ENCODE assay signal across 18 cellular contexts in the genomic region with DNA sequence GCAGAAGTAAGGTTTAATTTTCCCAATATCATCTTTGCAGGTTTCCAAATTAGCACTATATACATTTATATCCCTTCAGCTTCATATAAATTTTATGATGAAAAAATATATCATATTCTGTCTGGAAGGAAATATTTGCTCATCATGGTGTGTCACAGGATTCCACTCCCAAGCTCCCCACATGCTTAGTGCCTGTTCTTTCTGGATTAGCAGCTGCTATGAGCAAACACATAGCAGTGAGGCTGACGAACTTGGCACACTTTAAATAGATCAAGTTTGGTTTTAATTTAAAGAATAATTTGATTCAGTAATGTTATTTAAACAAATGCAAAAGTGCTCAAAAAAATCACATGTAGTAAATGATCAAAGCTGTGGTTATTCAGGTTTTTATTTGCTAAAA.
A peak's percentile ranks its signal among the peaks of the same experiment; 100 is the strongest.
DNase-seq lines count a peak whose midpoint lies in the region; ATAC-seq and TF ChIP-seq lines count a peak whose summit lies in the region.
"Had no signal": no experiment of that assay in that cellular context is flagged by ENCODE, and none has a peak within 500 bp of the region (broad histone marks: within the 10 kb centered on the region; RNA-seq: fewer than 3 reads in every experiment).

No MANE protein-coding gene starts in this region.

- no peak overlapping the region for H3K27ac Mint-ChIP-seq in CD4-positive, alpha-beta T cell
- H3K27ac Mint-ChIP-seq: neural progenitor cell, WTC11 had no signal

- H3K4me3 ChIP-seq in GM23248 (no peak overlapping the region), PC-3 (ENCODE audit: low read length) (no peak overlapping the region), fibroblast of mammary gland (ENCODE audit: control insufficient read depth, low read depth, low read length) (no peak overlapping the region), skeletal muscle cell (ENCODE audit: low read depth, low read length) (no peak overlapping the region), heart right ventricle (no peak overlapping the region)
- H3K4me3 ChIP-seq: neural progenitor cell, spleen had no signal

- no peaks in the 10 kb centered on the region for H3K36me3 Mint-ChIP-seq in CD4-positive, alpha-beta T cell (ENCODE audit: low read depth)
- H3K36me3 Mint-ChIP-seq: neural progenitor cell had no signal

- in situ Hi-C loops in GM23248 (cut with MboI) = loop anchor here (10.0 to 25.0 kb wide), 3 partner anchors 402 to 1252 kb away; no protein-coding TSS in a partner anchor

- no peak overlapping the region for H3K27ac ChIP-seq in GM23248
- no peak overlapping the region for H3K27ac ChIP-seq in PC-3 (ENCODE audit: low read length)
- H3K27ac ChIP-seq in CD4-positive, alpha-beta T cell (ENCODE audit: low read depth, low read length) = no peak overlapping the region
- no peak overlapping the region for H3K27ac ChIP-seq in heart right ventricle
- H3K27ac ChIP-seq: neural progenitor cell, spleen had no signal

- H3K4me1 Mint-ChIP-seq in CD4-positive, alpha-beta T cell (ENCODE audit: low read depth) = no peaks in the 10 kb centered on the region
- H3K4me1 Mint-ChIP-seq: central memory CD8-positive, alpha-beta T cell; neural progenitor cell; WTC11 had no signal

- no peak overlapping the region for H3K4me2 ChIP-seq in GM23248 (ENCODE audit: unreplicated experiment)
- H3K4me2 ChIP-seq in PC-3 (ENCODE audit: low read length) = no peak overlapping the region
- H3K4me2 ChIP-seq: neural progenitor cell had no signal

- peak; percentile 87 for DNase-seq in GM23248
- peak; percentile 25 for DNase-seq in PC-3
- DNase-seq in fibroblast of mammary gland (ENCODE audit: low read depth) = peak; percentile 62
- DNase-seq in skeletal muscle cell (ENCODE audit: low read depth) = peak; percentile 41
- no peak for DNase-seq in CD4-positive, alpha-beta T cell
- no peak for DNase-seq in heart right ventricle
- DNase-seq: activated CD4-positive, alpha-beta T cell treated with anti-CD3 and anti-CD28 coated beads, Interleukin-2, amount 50 U/mL, for 48 hours; activated gamma-delta T cell treated with Interleukin-2 at 50 U/mL for 16 hours; amygdala; BE2C; Caco-2; NCI-H1417; NCI-H69; spleen had no signal

- H3K79me2 ChIP-seq in GM23248 (ENCODE audit: insufficient read depth) = no peaks in the 10 kb centered on the region
- no peaks in the 10 kb centered on the region for H3K79me2 ChIP-seq in PC-3 (ENCODE audit: low read length)

- H4K20me1 ChIP-seq in GM23248 (ENCODE audit: insufficient read depth) (no peaks in the 10 kb centered on the region), PC-3 (ENCODE audit: low read length) (no peaks in the 10 kb centered on the region)

- CTCF ChIA-PET in PC-3 (lab: Charles Lee) = interaction anchor here (0.7 kb wide), 1 partner anchor 168 kb away, joined by 3 read pairs; no protein-coding TSS in a partner anchor
- CTCF ChIA-PET in CD4-positive, alpha-beta T cell (lab: Charles Lee) = no interaction called here

- no peaks in the 10 kb centered on the region for H3K9me2 ChIP-seq in GM23248 (ENCODE audit: insufficient read depth)
- H3K9me2 ChIP-seq in PC-3 (replicated peaks; ENCODE audit: low read length) = no peaks in the 10 kb centered on the region

- H3K4me1 ChIP-seq in GM23248 (ENCODE audit: insufficient read depth) (peaks cover 7% of the 10 kb centered on the region; the same call in 1 of the 2 replicates), PC-3 (ENCODE audit: insufficient read depth, low read length) (no peaks in the 10 kb centered on the region), heart right ventricle (no peaks in the 10 kb centered on the region)
- H3K4me1 ChIP-seq: BE2C, Caco-2, neural progenitor cell had no signal

- H3K9me3 Mint-ChIP-seq in CD4-positive, alpha-beta T cell = peaks cover 3% of the 10 kb centered on the region

- POLR2A ChIA-PET in PC-3 (lab: Charles Lee; ENCODE audit: unreplicated experiment) = no interaction called here
- POLR2A ChIA-PET in CD4-positive, alpha-beta T cell (lab: Charles Lee) = no interaction called here

- H3K36me3 ChIP-seq in GM23248 (ENCODE audit: low read depth) = no peaks in the 10 kb centered on the region
- H3K36me3 ChIP-seq in PC-3 (ENCODE audit: low read depth, low read length) = no peaks in the 10 kb centered on the region
- no peaks in the 10 kb centered on the region for H3K36me3 ChIP-seq in heart right ventricle
- H3K36me3 ChIP-seq: BE2C, neural progenitor cell, spleen had no signal

- H2AFZ ChIP-seq in GM23248 = no peak overlapping the region
- no peak overlapping the region for H2AFZ ChIP-seq in PC-3 (ENCODE audit: low read length)
- H2AFZ ChIP-seq: neural progenitor cell had no signal

- TF ChIP-seq CTCF in PC-3 (conservative IDR thresholded peaks at IDR 0.05; ENCODE audit: low read depth, low read length) = no peak
- no peak for TF ChIP-seq CTCF in fibroblast of mammary gland (conservative IDR thresholded peaks at IDR 0.05; ENCODE audit: control insufficient read depth, insufficient read depth, low read depth, low read length)
- TF ChIP-seq CTCF in CD4-positive, alpha-beta T cell (IDR thresholded peaks at IDR 0.05) = no peak
- TF ChIP-seq CTCF in heart right ventricle (IDR thresholded peaks at IDR 0.05) = no peak

- 10 to 20% methylated on average over 1 of the region's 1 CpG for WGBS in GM23248 (ENCODE audit: low coverage in 1 of 2, low lambda C conversion rate in 2 of 2, missing lambda C conversion rate in 2 of 2), 2 experiments
- WGBS in heart right ventricle, 2 donors = 69 to 80% methylated on average over 1 of the region's 1 CpG

- intact Hi-C loops in PC-3 (cut with micrococcal nuclease) (loop anchor here (5.0 kb wide), 2 partner anchors 293 to 593 kb away; no protein-coding TSS in a partner anchor), heart right ventricle (cut with DNase I) (loop anchor here in 2 of 10 donors (5.0 to 10.0 kb wide), 2 partner anchors 585 to 762 kb away; no protein-coding TSS in a partner anchor)
- intact Hi-C loops in CD4-positive, alpha-beta T cell (cut with DNase I, micrococcal nuclease) = no loop called here

- H3K9ac ChIP-seq in GM23248 (no peak overlapping the region), PC-3 (ENCODE audit: low read length) (no peak overlapping the region)
- H3K9ac ChIP-seq: neural progenitor cell had no signal

- H3K9me3 ChIP-seq in GM23248 (ENCODE audit: low read depth) (no peaks in the 10 kb centered on the region), PC-3 (ENCODE audit: low read length) (no peaks in the 10 kb centered on the region), heart right ventricle (peaks cover 0 to 26% (median 0%) of the 10 kb centered on the region in 11 donors)
- H3K9me3 ChIP-seq in CD4-positive, alpha-beta T cell (ENCODE audit: control insufficient read depth, low read length) = no peaks in the 10 kb centered on the region
- H3K9me3 ChIP-seq: BE2C, Caco-2, spleen had no signal

- H3F3A ChIP-seq in GM23248 (ENCODE audit: insufficient read depth) (no peaks in the 10 kb centered on the region), PC-3 (ENCODE audit: low read length, unreplicated experiment) (no peaks in the 10 kb centered on the region)

- no peak overlapping the region for H3K4me3 Mint-ChIP-seq in CD4-positive, alpha-beta T cell
- H3K4me3 Mint-ChIP-seq: central memory CD8-positive, alpha-beta T cell; neural progenitor cell; WTC11 had no signal

- ATAC-seq in PC-3 = peak; percentile 64
- no peak for ATAC-seq in CD4-positive, alpha-beta T cell (ENCODE audit: poor library complexity)
- no peak for ATAC-seq in heart right ventricle
- ATAC-seq in GM21576 (IDR thresholded peaks at IDR 0.05; ENCODE audit: unreplicated experiment) = no peak
- ATAC-seq: WTC11 had no signal

- BruUV-seq in PC-3 (replicated peaks; lab: Mats Ljungman, UMichigan) = no TSS peak

- H3K27me3 ChIP-seq in GM23248 (replicated peaks; ENCODE audit: insufficient read depth) = no peaks in the 10 kb centered on the region
- H3K27me3 ChIP-seq in PC-3 (ENCODE audit: low read length) = no peaks in the 10 kb centered on the region
- H3K27me3 ChIP-seq in CD4-positive, alpha-beta T cell (ENCODE audit: control insufficient read depth, insufficient read depth, low read length) = no peaks in the 10 kb centered on the region
- H3K27me3 ChIP-seq in heart right ventricle = no peaks in the 10 kb centered on the region
- H3K27me3 ChIP-seq: BE2C, neural progenitor cell, spleen had no signal

- no peaks in the 10 kb centered on the region for H3K27me3 Mint-ChIP-seq in CD4-positive, alpha-beta T cell
- H3K27me3 Mint-ChIP-seq: central memory CD8-positive, alpha-beta T cell had no signal

Comparison
In these comparisons a context has a peak if more than half of its experiments do, and no peak if none do; other contexts are left out.
1. DNase-seq: peak in GM23248 (single experiment), PC-3 (single experiment), fibroblast of mammary gland (single experiment) and skeletal muscle cell (single experiment); none in CD4-positive, alpha-beta T cell (0 of 10) and heart right ventricle (0 of 2).